Comparison of ENCODE assay signal across 13 cellular contexts in genomic region chr5:164277720-164278119, GRCh38.
DNase-seq lines count a peak whose midpoint lies in the region; ATAC-seq and TF ChIP-seq lines count a peak whose summit lies in the region.
"Had no signal": no experiment of that assay in that cellular context is flagged by ENCODE, and none has a peak within 500 bp of the region (broad histone marks: within the 10 kb centered on the region; RNA-seq: fewer than 3 reads in every experiment).

No MANE protein-coding gene starts in this region.

- ATAC-seq in GM21717 (IDR thresholded peaks at IDR 0.05; ENCODE audit: unreplicated experiment), result peak; percentile 79

- no peaks in the 10 kb centered on the region for H3K27me3 Mint-ChIP-seq in activated T-cell treated with anti-CD3 and anti-CD28 coated beads, Interleukin-2, amount 50 U/mL, for 24 hours
- H3K27me3 Mint-ChIP-seq: activated CD4-positive, alpha-beta T cell treated with anti-CD3 and anti-CD28 coated beads, Interleukin-2, amount 10 ng/mL, durations not matched to agents 7 days and 5 days had no signal

- no peak overlapping the region for H3K27ac Mint-ChIP-seq in activated T-cell treated with anti-CD3 and anti-CD28 coated beads, Interleukin-2, amount 50 U/mL, for 24 hours
- H3K27ac Mint-ChIP-seq: activated CD4-positive, alpha-beta T cell treated with anti-CD3 and anti-CD28 coated beads, Interleukin-2, amount 10 ng/mL, durations not matched to agents 7 days and 5 days; activated T-helper 2 cell treated with anti-CD3 and anti-CD28 coated beads, Interferon-gamma antibody, Interleukin-2, Interleukin-4, amounts not matched to agents 10 μg/mL and 5 μg/mL and 100 μg/mL, durations not matched to agents 14 hours and 24 hours and 36 hours had no signal

- in situ Hi-C loops in astrocyte of the spinal cord (cut with HindIII; ENCODE audit: low sequenced_read_pairs), result no loop called here

- no peak overlapping the region for H3K4me3 Mint-ChIP-seq in activated T-cell treated with anti-CD3 and anti-CD28 coated beads, Interleukin-2, amount 50 U/mL, for 24 hours
- H3K4me3 Mint-ChIP-seq: activated CD4-positive, alpha-beta T cell treated with anti-CD3 and anti-CD28 coated beads, Interleukin-2, amount 10 ng/mL, durations not matched to agents 7 days and 5 days had no signal

- no peak for TF ChIP-seq CTCF in astrocyte of the spinal cord (IDR thresholded peaks at IDR 0.05; ENCODE audit: low read depth, low read length)

- no peaks in the 10 kb centered on the region for H3K36me3 Mint-ChIP-seq in activated T-cell treated with anti-CD3 and anti-CD28 coated beads, Interleukin-2, amount 50 U/mL, for 24 hours (ENCODE audit: low read depth)

- H3K4me3 ChIP-seq in astrocyte of the spinal cord (ENCODE audit: low read depth, low read length), result no peak overlapping the region
- H3K4me3 ChIP-seq: lung, uterus had no signal

- peaks cover 6% of the 10 kb centered on the region for H3K9me3 Mint-ChIP-seq in activated T-cell treated with anti-CD3 and anti-CD28 coated beads, Interleukin-2, amount 50 U/mL, for 24 hours
- H3K9me3 Mint-ChIP-seq: activated CD4-positive, alpha-beta T cell treated with anti-CD3 and anti-CD28 coated beads, Interleukin-2, amount 10 ng/mL, durations not matched to agents 7 days and 5 days had no signal

- no peaks in the 10 kb centered on the region for H3K4me1 Mint-ChIP-seq in activated T-cell treated with anti-CD3 and anti-CD28 coated beads, Interleukin-2, amount 50 U/mL, for 24 hours (ENCODE audit: low read depth)
- H3K4me1 Mint-ChIP-seq: activated CD4-positive, alpha-beta T cell treated with anti-CD3 and anti-CD28 coated beads, Interleukin-2, amount 10 ng/mL, durations not matched to agents 7 days and 5 days had no signal

- DNase-seq in ELR (ENCODE audit: low read depth) (peak; percentile 35), HS-5 (ENCODE audit: low read depth) (peak; percentile 2), astrocyte of the spinal cord (ENCODE audit: low read depth, low spot score) (peak; percentile 17), nucleus accumbens (lab: John Stamatoyannopoulos, UW) (no peak), dedifferentiated amniotic fluid mesenchymal stem cell (ENCODE audit: extremely low spot score) (no peak), anterior cingulate cortex (lab: John Stamatoyannopoulos, UW) (no peak)
- no peak for DNase-seq in activated T-cell treated with anti-CD3 and anti-CD28 coated beads, Interleukin-2, amount 50 U/mL, for 24 hours
- DNase-seq: activated CD4-positive, alpha-beta T cell treated with anti-CD3 and anti-CD28 coated beads, Interleukin-2, amount 10 ng/mL, durations not matched to agents 7 days and 5 days; NCI-H1694 treated with DMSO at 0.1 percent for 48 hours; uterus had no signal

Comparison
In these comparisons a context has a peak if more than half of its experiments do, and no peak if none do; other contexts are left out.
1. DNase-seq: peak in ELR (single experiment), HS-5 (single experiment) and astrocyte of the spinal cord (single experiment); none in nucleus accumbens (0 of 56), dedifferentiated amniotic fluid mesenchymal stem cell (single experiment), activated T-cell treated with anti-CD3 and anti-CD28 coated beads, Interleukin-2, amount 50 U/mL, for 24 hours (single experiment) and anterior cingulate cortex (0 of 58).